ENCODE assay signal across 1 cellular context in genomic region chr13:40328091-40328490, GRCh38.
TF ChIP-seq lines count a peak whose summit lies in the region.

No MANE protein-coding gene starts in this region.

TF ChIP-seq in HepG2, 621 proteins besides CTCF, POLR2A, EP300 and RAD21 (continued from another document):
- TF ChIP-seq ZBTB34 (CRISPR knock-in tag; IDR thresholded peaks at IDR 0.05) (no peak), MAFK (conservative IDR thresholded peaks at IDR 0.05 in 1 of 2, IDR thresholded peaks at IDR 0.05 in 1 of 2; ENCODE audit: low read length in 2 of 2) (peak; percentile 85 to 86), ZNF235 (CRISPR knock-in tag; IDR thresholded peaks at IDR 0.05; ENCODE audit: borderline replicate concordance) (no peak), MAFF (IDR thresholded peaks at IDR 0.05; ENCODE audit: low read depth, low read length) (peak; percentile 75; the same call in 1 of the 2 replicates), ZNF773 (CRISPR knock-in tag; IDR thresholded peaks at IDR 0.05; ENCODE audit: borderline replicate concordance) (no peak)
